In the genomic region with DNA sequence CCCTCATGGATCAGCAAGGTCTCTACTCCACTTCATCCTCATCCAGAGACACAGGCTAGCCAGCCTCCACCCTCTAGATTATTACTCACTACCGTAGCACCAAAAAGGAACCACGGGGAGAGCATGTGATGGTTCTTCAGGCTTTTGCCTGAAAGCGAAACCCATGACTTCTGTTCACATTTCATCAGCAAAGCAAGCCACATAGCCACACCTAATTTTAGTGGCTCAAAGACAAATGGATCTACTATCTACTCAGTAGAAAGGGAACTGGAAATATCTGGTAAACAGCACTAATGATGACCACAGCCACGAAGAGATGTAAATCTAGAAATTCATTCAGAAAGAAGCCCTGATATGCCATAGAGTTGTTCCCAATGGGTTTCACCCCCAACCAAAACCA, we compare ENCODE assay signal across 8 cellular contexts. TPM values are rescaled to one million over a fixed set of nuclear protein-coding genes. Genes with fewer than 3 reads are reported as not detected.
A peak's percentile ranks its signal among the peaks of the same experiment; 100 is the strongest.
DNase-seq lines count a peak whose midpoint lies in the region; ATAC-seq and TF ChIP-seq lines count a peak whose summit lies in the region.
"Had no signal": no experiment of that assay in that cellular context is flagged by ENCODE, and none has a peak within 500 bp of the region (broad histone marks: within the 10 kb centered on the region; RNA-seq: fewer than 3 reads in every experiment).

No MANE protein-coding gene starts in this region.

- H3K36me3 Mint-ChIP-seq in T-helper 17 cell (ENCODE audit: low read depth) (peaks cover 2% of the 10 kb centered on the region), WTC11 (no peaks in the 10 kb centered on the region)
- peaks cover 18% of the 10 kb centered on the region for H3K36me3 Mint-ChIP-seq in central memory CD8-positive, alpha-beta T cell (ENCODE audit: insufficient read depth)

- POLR2A ChIA-PET in WTC11 (lab: Charles Lee) = no interaction called here

- H3K27me3 Mint-ChIP-seq in T-helper 17 cell (no peaks in the 10 kb centered on the region), WTC11 (ENCODE audit: low read depth) (no peaks in the 10 kb centered on the region)
- no peaks in the 10 kb centered on the region for H3K27me3 Mint-ChIP-seq in central memory CD8-positive, alpha-beta T cell

- peak overlapping the region; percentile 100 for H3K27ac Mint-ChIP-seq in T-helper 17 cell
- H3K27ac Mint-ChIP-seq in central memory CD8-positive, alpha-beta T cell (ENCODE audit: low read depth) = peak overlapping the region; percentile 96
- no peak overlapping the region for H3K27ac Mint-ChIP-seq in WTC11

- H3K4me3 Mint-ChIP-seq in T-helper 17 cell (peak overlapping the region; percentile 78), WTC11 (no peak overlapping the region)
- H3K4me3 Mint-ChIP-seq in central memory CD8-positive, alpha-beta T cell = peak overlapping the region; percentile 47

- no peak for TF ChIP-seq CTCF in WTC11 (IDR thresholded peaks at IDR 0.05)

- no peaks in the 10 kb centered on the region for H3K9me3 ChIP-seq in T-helper 17 cell (ENCODE audit: control insufficient read depth, low read length, poor library complexity, severe bottlenecking)

- CTCF ChIA-PET in WTC11 (lab: Charles Lee) = no interaction called here

- H3K9me3 Mint-ChIP-seq in central memory CD8-positive, alpha-beta T cell = no peaks in the 10 kb centered on the region
- no peaks in the 10 kb centered on the region for H3K9me3 Mint-ChIP-seq in WTC11

- peak; percentile 73 for ATAC-seq in GM19328 (IDR thresholded peaks at IDR 0.05; ENCODE audit: unreplicated experiment)
- peak; percentile 54 for ATAC-seq in HG03097 (IDR thresholded peaks at IDR 0.05; ENCODE audit: low FRiP score, unreplicated experiment)
- ATAC-seq in T-helper 17 cell = peak; percentile 54
- peak; percentile 48 for ATAC-seq in central memory CD8-positive, alpha-beta T cell (replicated peaks; ENCODE audit: extremely low read depth, poor library complexity, severe bottlenecking)
- ATAC-seq in WTC11 = no peak
- ATAC-seq: left colon had no signal

- peaks cover 55% of the 10 kb centered on the region for H3K4me1 Mint-ChIP-seq in T-helper 17 cell
- peaks cover 65% of the 10 kb centered on the region for H3K4me1 Mint-ChIP-seq in central memory CD8-positive, alpha-beta T cell
- peaks cover 29% of the 10 kb centered on the region for H3K4me1 Mint-ChIP-seq in WTC11

- DNase-seq in T-helper 17 cell = peak in 1 of 3 donors; percentile 23
- peak in 1 of 2 donors; percentile 63 for DNase-seq in central memory CD8-positive, alpha-beta T cell (ENCODE audit: low spot score in 2 of 2)
- peak; percentile 33 for DNase-seq in stimulated activated CD4-positive, alpha-beta T cell treated with anti-CD3 and anti-CD28 coated beads, Interleukin-4, amount 100 ng/mL, for 1 hour
- no peak for DNase-seq in WTC11 (ENCODE audit: low spot score)
- no peak for DNase-seq in NCI-H69 (lab: John Stamatoyannopoulos, UW)

TF ChIP-seq in WTC11, 78 proteins besides CTCF, POLR2A, EP300 and RAD21 (continues in another document):
- TF ChIP-seq HMGA2 (CRISPR knock-in tag; IDR thresholded peaks at IDR 0.05) (no peak), ZNF671 (CRISPR knock-in tag; IDR thresholded peaks at IDR 0.05) (no peak), USF1 (CRISPR knock-in tag; IDR thresholded peaks at IDR 0.05) (no peak), ZNF281 (CRISPR knock-in tag; IDR thresholded peaks at IDR 0.05) (no peak), ZNF263 (CRISPR knock-in tag; IDR thresholded peaks at IDR 0.05; ENCODE audit: low read depth) (no peak), STAT6 (CRISPR knock-in tag; conservative IDR thresholded peaks at IDR 0.05; ENCODE audit: low read depth) (no peak), NFYB (CRISPR knock-in tag; conservative IDR thresholded peaks at IDR 0.05; ENCODE audit: low read depth) (no peak), ATF3 (CRISPR knock-in tag; conservative IDR thresholded peaks at IDR 0.05) (no peak), GRHL2 (CRISPR knock-in tag; IDR thresholded peaks at IDR 0.05; ENCODE audit: insufficient replicate concordance, severe bottlenecking) (no peak), USF2 (CRISPR knock-in tag; IDR thresholded peaks at IDR 0.05) (no peak)

RNA-seq across cellular contexts. Expression of gene VCPKMT, which starts 51.4 kb away (rescaled TPM):
- total RNA-seq in T-helper 17 cell = 10 to 100 TPM; 24.5 to 26.3 TPM
- total RNA-seq in WTC11 (2021) = 10.5 to 11.5 TPM (median 11.1 TPM) in 3 replicates
